ENCODE assay signal across 10 cellular contexts in genomic region chr9:133702798-133703570, GRCh38. TPM values are rescaled to one million over a fixed set of nuclear protein-coding genes. Genes with fewer than 3 reads are reported as not detected.
DNase-seq lines count a peak whose midpoint lies in the region; ATAC-seq, FAIRE-seq and TF ChIP-seq lines count a peak whose summit lies in the region.
"Had no signal": no experiment of that assay in that cellular context is flagged by ENCODE, and none has a peak within 500 bp of the region (broad histone marks: within the 10 kb centered on the region; RNA-seq: fewer than 3 reads in every experiment).

No MANE protein-coding gene starts in this region.

- H3K27ac Mint-ChIP-seq in activated T-helper 2 cell treated with anti-CD3 and anti-CD28 coated beads, Interferon-gamma antibody, Interleukin-2, Interleukin-4, amounts not matched to agents 10 μg/mL and 5 μg/mL and 100 μg/mL, durations not matched to agents 14 hours and 24 hours and 36 hours = peak overlapping the region; percentile 69
- H3K27ac Mint-ChIP-seq in stimulated activated naive B cell treated with anti-CD40 and anti-IgM and Interleukin-4, amounts not matched to agents 10 μg/mL and 1 μg/mL and 100 μg/mL, for 72 hours = no peak overlapping the region
- H3K27ac Mint-ChIP-seq in HFFc6 = no peak overlapping the region

- no peaks in the 10 kb centered on the region for H3K36me3 Mint-ChIP-seq in activated T-helper 2 cell treated with anti-CD3 and anti-CD28 coated beads, Interferon-gamma antibody, Interleukin-2, Interleukin-4, amounts not matched to agents 10 μg/mL and 5 μg/mL and 100 μg/mL, durations not matched to agents 14 hours and 24 hours and 36 hours (ENCODE audit: low read depth)
- H3K36me3 Mint-ChIP-seq in stimulated activated naive B cell treated with anti-CD40 and anti-IgM and Interleukin-4, amounts not matched to agents 10 μg/mL and 1 μg/mL and 100 μg/mL, for 72 hours = no peaks in the 10 kb centered on the region
- H3K36me3 Mint-ChIP-seq in HFFc6 (ENCODE audit: low read depth) = peaks cover 5% of the 10 kb centered on the region; the same call in 1 of the 2 replicates

- H2AFZ ChIP-seq in OCI-LY7 (ENCODE audit: low read length) = no peak overlapping the region

- peaks cover 18% of the 10 kb centered on the region for H3K4me1 Mint-ChIP-seq in activated T-helper 2 cell treated with anti-CD3 and anti-CD28 coated beads, Interferon-gamma antibody, Interleukin-2, Interleukin-4, amounts not matched to agents 10 μg/mL and 5 μg/mL and 100 μg/mL, durations not matched to agents 14 hours and 24 hours and 36 hours (ENCODE audit: low read depth)
- peaks cover 21 to 34% of the 10 kb centered on the region in 2 donors for H3K4me1 Mint-ChIP-seq in stimulated activated naive B cell treated with anti-CD40 and anti-IgM and Interleukin-4, amounts not matched to agents 10 μg/mL and 1 μg/mL and 100 μg/mL, for 72 hours
- peaks cover 13% of the 10 kb centered on the region for H3K4me1 Mint-ChIP-seq in HFFc6 (ENCODE audit: low read depth)

- H3K36me3 ChIP-seq in OCI-LY7 (ENCODE audit: insufficient read depth, low read length) (peaks cover 28% of the 10 kb centered on the region), iPS-18a (ENCODE audit: control insufficient read depth, low read depth, low read length) (no peaks in the 10 kb centered on the region)

- TF ChIP-seq CTCF in OCI-LY7 (conservative IDR thresholded peaks at IDR 0.05; ENCODE audit: low read length) (no peak), HFFc6 (IDR thresholded peaks at IDR 0.05) (no peak)

- H3K9me3 Mint-ChIP-seq in activated T-helper 2 cell treated with anti-CD3 and anti-CD28 coated beads, Interferon-gamma antibody, Interleukin-2, Interleukin-4, amounts not matched to agents 10 μg/mL and 5 μg/mL and 100 μg/mL, durations not matched to agents 14 hours and 24 hours and 36 hours = no peaks in the 10 kb centered on the region
- H3K9me3 Mint-ChIP-seq in stimulated activated naive B cell treated with anti-CD40 and anti-IgM and Interleukin-4, amounts not matched to agents 10 μg/mL and 1 μg/mL and 100 μg/mL, for 72 hours = no peaks in the 10 kb centered on the region
- H3K9me3 Mint-ChIP-seq in HFFc6 = no peaks in the 10 kb centered on the region

- CTCF ChIA-PET in OCI-LY7 (lab: Charles Lee; ENCODE audit: unreplicated experiment) = interaction anchor here (0.6 to 0.9 kb wide), 2 partner anchors 29 to 116 kb away, joined by 3 read pairs; no protein-coding TSS in a partner anchor

- intact Hi-C loops in OCI-LY7 (cut with micrococcal nuclease; ENCODE audit: unreplicated experiment) = loop anchor here (1.0 to 5.0 kb wide), 3 partner anchors 119 to 1234 kb away; partner anchors contain the start of gene SLC2A6
- intact Hi-C loops in activated T-helper 2 cell treated with anti-CD3 and anti-CD28 coated beads, Interferon-gamma antibody, Interleukin-2, Interleukin-4, amounts not matched to agents 10 μg/mL and 5 μg/mL and 100 μg/mL, durations not matched to agents 14 hours and 24 hours and 36 hours (cut with micrococcal nuclease) = no loop called here

- H3K27ac ChIP-seq in OCI-LY7 (ENCODE audit: low read depth, low read length, poor library complexity, severe bottlenecking) (peak overlapping the region; percentile 91), iPS-18a (ENCODE audit: low read length) (no peak overlapping the region)

- peaks cover 6% of the 10 kb centered on the region for H3K27me3 Mint-ChIP-seq in activated T-helper 2 cell treated with anti-CD3 and anti-CD28 coated beads, Interferon-gamma antibody, Interleukin-2, Interleukin-4, amounts not matched to agents 10 μg/mL and 5 μg/mL and 100 μg/mL, durations not matched to agents 14 hours and 24 hours and 36 hours (ENCODE audit: low read depth)
- peaks cover 37 to 45% of the 10 kb centered on the region in 2 donors for H3K27me3 Mint-ChIP-seq in stimulated activated naive B cell treated with anti-CD40 and anti-IgM and Interleukin-4, amounts not matched to agents 10 μg/mL and 1 μg/mL and 100 μg/mL, for 72 hours
- peaks cover 17% of the 10 kb centered on the region for H3K27me3 Mint-ChIP-seq in HFFc6 (ENCODE audit: insufficient read depth)

- H3K4me1 ChIP-seq in OCI-LY7 (ENCODE audit: insufficient read depth, low read length, poor library complexity, severe bottlenecking) (peaks cover 86% of the 10 kb centered on the region), iPS-18a (ENCODE audit: control insufficient read depth, low read depth, low read length) (peaks cover 6% of the 10 kb centered on the region)

- H3K9ac ChIP-seq in iPS-18a (ENCODE audit: low read length) = peak overlapping the region; percentile 22

- peaks cover 4% of the 10 kb centered on the region; the same call in 1 of the 2 replicates for H3K9me3 ChIP-seq in OCI-LY7 (ENCODE audit: low read length)
- no peaks in the 10 kb centered on the region for H3K9me3 ChIP-seq in iPS-18a (ENCODE audit: control insufficient read depth, low read depth, low read length)

- peak overlapping the region; percentile 73 for H3K4me3 ChIP-seq in OCI-LY7 (ENCODE audit: low read depth, low read length, poor library complexity, severe bottlenecking)
- no peak overlapping the region for H3K4me3 ChIP-seq in iPS-18a (ENCODE audit: low read length)

- peak overlapping the region; percentile 56 for H3K4me3 Mint-ChIP-seq in activated T-helper 2 cell treated with anti-CD3 and anti-CD28 coated beads, Interferon-gamma antibody, Interleukin-2, Interleukin-4, amounts not matched to agents 10 μg/mL and 5 μg/mL and 100 μg/mL, durations not matched to agents 14 hours and 24 hours and 36 hours (ENCODE audit: low read depth)
- peak overlapping the region; percentile 32 to 77 for H3K4me3 Mint-ChIP-seq in stimulated activated naive B cell treated with anti-CD40 and anti-IgM and Interleukin-4, amounts not matched to agents 10 μg/mL and 1 μg/mL and 100 μg/mL, for 72 hours
- H3K4me3 Mint-ChIP-seq in HFFc6 = no peak overlapping the region

- POLR2A ChIA-PET in OCI-LY7 (lab: Charles Lee) = interaction anchor here (0.6 to 1.3 kb wide), 4 partner anchors 118 to 330 kb away, joined by 3 to 4 read pairs (median 3); no protein-coding TSS in a partner anchor

- FAIRE-seq in GM19239 (lab: Jason Lieb, UNC) = no peak
- FAIRE-seq: GM12891 had no signal

- peaks cover 40% of the 10 kb centered on the region; the same call in 1 of the 2 replicates for H3K79me2 ChIP-seq in OCI-LY7 (ENCODE audit: insufficient read depth, low read depth, low read length)

- TSS peak; percentile 79 for BruUV-seq in OCI-LY7 (replicated peaks; lab: Mats Ljungman, UMichigan)

- peak overlapping the region; percentile 96 for H3K4me2 ChIP-seq in OCI-LY7 (ENCODE audit: low read length)

- peaks cover 8% of the 10 kb centered on the region for H3K27me3 ChIP-seq in iPS-18a (ENCODE audit: control insufficient read depth, insufficient read depth, low read length)

- ATAC-seq in stimulated activated naive B cell treated with anti-CD40 and anti-IgM and Interleukin-4, amounts not matched to agents 10 μg/mL and 1 μg/mL and 100 μg/mL, for 72 hours (replicated peaks) = peak in 1 of 2 donors; percentile 20
- ATAC-seq in GM21723 (IDR thresholded peaks at IDR 0.05; ENCODE audit: unreplicated experiment) = no peak

- H3K9me2 ChIP-seq in OCI-LY7 (ENCODE audit: insufficient read depth, low read length) = no peaks in the 10 kb centered on the region

- H4K20me1 ChIP-seq in OCI-LY7 (ENCODE audit: insufficient read depth, low read length) = no peaks in the 10 kb centered on the region

- peak; percentile 67 for DNase-seq in OCI-LY7 (ENCODE audit: low spot score)
- no peak for DNase-seq in activated T-helper 2 cell treated with anti-CD3 and anti-CD28 coated beads, Interferon-gamma antibody, Interleukin-2, Interleukin-4, amounts not matched to agents 10 μg/mL and 5 μg/mL and 100 μg/mL, durations not matched to agents 14 hours and 24 hours and 36 hours (ENCODE audit: low spot score)
- no peak for DNase-seq in stimulated activated naive B cell treated with anti-CD40 and anti-IgM and Interleukin-4, amounts not matched to agents 10 μg/mL and 1 μg/mL and 100 μg/mL, for 72 hours
- DNase-seq in GM19239 (ENCODE audit: insufficient read length, low spot score) = no peak
- DNase-seq in HUDEP-2 (lab: John Stamatoyannopoulos, UW; ENCODE audit: unreplicated experiment in 76 of 76) = no peak
- no peak for DNase-seq in HFFc6
- DNase-seq: NCI-H1092 had no signal

RNA-seq across cellular contexts. Expression of gene SARDH, which starts 35.2 kb away (rescaled TPM):
- total RNA-seq in OCI-LY7 (2014; rRNA removed; shearing (Covaris generic)) = 52.3 and 60.8 TPM in 2 replicates
- total RNA-seq in OCI-LY7 (2022) = 39.4 and 42.8 TPM in 2 replicates
- 1.1 and 1.6 TPM in 2 replicates for total RNA-seq in activated T-helper 2 cell treated with anti-CD3 and anti-CD28 coated beads, Interferon-gamma antibody, Interleukin-2, Interleukin-4, amounts not matched to agents 10 μg/mL and 5 μg/mL and 100 μg/mL, durations not matched to agents 14 hours and 24 hours and 36 hours
- total RNA-seq in HFFc6 (2021; fragmentation: NEBNext Ultra II Directional; extraction: Animal tissue kit (Norgen Biotek cat#: 25700)) = 1 to 10 TPM in 4 of 6 experiments, under 1 TPM in 2; 0.24 to 5.1 (median 4.1) TPM

Comparison
In these comparisons a context has a peak if more than half of its experiments do, and no peak if none do; other contexts are left out.
1. RNA of gene SARDH, which starts 35.2 kb away (total RNA-seq): 39.4 to 60.8 TPM in OCI-LY7; 0.24 to 5.1 TPM in HFFc6 and 1.1 to 1.6 TPM in activated T-helper 2 cell treated with anti-CD3 and anti-CD28 coated beads, Interferon-gamma antibody, Interleukin-2, Interleukin-4, amounts not matched to agents 10 μg/mL and 5 μg/mL and 100 μg/mL, durations not matched to agents 14 hours and 24 hours and 36 hours; every median in the first group is over 4 times any median in the second.